In the genomic region with DNA sequence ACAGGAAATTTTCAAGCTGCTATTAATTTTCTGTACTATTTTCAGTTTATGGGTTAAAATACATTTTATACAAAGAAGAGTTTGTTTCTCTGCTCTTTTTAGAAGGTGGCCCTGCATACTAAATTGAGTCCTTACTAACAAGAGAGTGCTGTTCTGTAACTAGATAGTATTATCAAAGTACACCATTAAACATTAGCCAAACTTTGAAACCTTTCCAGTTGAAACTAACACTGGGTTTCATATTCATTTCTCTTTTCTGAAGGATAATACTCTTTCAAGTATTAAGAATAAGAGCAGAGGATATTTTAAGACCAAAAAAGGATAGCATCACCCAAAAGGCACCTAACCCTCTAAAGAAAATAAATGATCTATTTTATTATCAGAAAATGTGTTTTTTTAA, we compare ENCODE assay signal across 1 cellular context.
TF ChIP-seq lines count a peak whose summit lies in the region.

No MANE protein-coding gene starts in this region.

TF ChIP-seq in K562, 482 proteins besides CTCF, POLR2A, EP300 and RAD21:
- TF ChIP-seq ZFP36 (IDR thresholded peaks at IDR 0.05; ENCODE audit: low read depth, low read length, partially characterized antibody) (no peak), TEAD4 (IDR thresholded peaks at IDR 0.05; ENCODE audit: low read length) (no peak), TEAD4 (CRISPR knock-in tag; IDR thresholded peaks at IDR 0.05; ENCODE audit: borderline replicate concordance) (no peak), CHAMP1 (IDR thresholded peaks at IDR 0.05) (no peak)
